Comparison of ENCODE assay signal across 15 cellular contexts in genomic region chr7:21620054-21620453, GRCh38.
DNase-seq lines count a peak whose midpoint lies in the region; ATAC-seq and TF ChIP-seq lines count a peak whose summit lies in the region.
"Had no signal": no experiment of that assay in that cellular context is flagged by ENCODE, and none has a peak within 500 bp of the region (broad histone marks: within the 10 kb centered on the region; RNA-seq: fewer than 3 reads in every experiment).

No MANE protein-coding gene starts in this region.

- H2BK5ac ChIP-seq in mesenchymal stem cell (ENCODE audit: low read depth, low read length, poor library complexity, severe bottlenecking): no peak overlapping the region

- WGBS in SK-N-SH (ENCODE audit: low lambda C conversion rate): 25% methylated on average over 2 of the region's 2 CpGs
- WGBS in mesenchymal stem cell: 58% methylated on average over 2 of the region's 2 CpGs

- H3K18ac ChIP-seq in mesenchymal stem cell (ENCODE audit: low read depth in 1 of 2, low read length in 2 of 2): no peak overlapping the region

- TF ChIP-seq RAD21 in SK-N-SH (IDR thresholded peaks at IDR 0.05; ENCODE audit: low read length): no peak

- H3K79me2 ChIP-seq in SK-N-SH (ENCODE audit: insufficient read depth): no peaks in the 10 kb centered on the region

- ATAC-seq in SK-N-SH treated with all-trans-retinoic acid at 6 μM for 48 hours: no peak

- no peak for TF ChIP-seq CTCF in SK-N-SH (IDR thresholded peaks at IDR 0.05)

- no peak overlapping the region for H2BK12ac ChIP-seq in mesenchymal stem cell (ENCODE audit: low read length in 2 of 2)

- H3K27me3 ChIP-seq in SK-N-SH (ENCODE audit: insufficient read depth): no peaks in the 10 kb centered on the region
- H3K27me3 ChIP-seq in SJSA1 (replicated peaks): no peaks in the 10 kb centered on the region
- no peaks in the 10 kb centered on the region for H3K27me3 ChIP-seq in mesenchymal stem cell (ENCODE audit: control insufficient read depth in 1 of 2, insufficient read depth in 1 of 2, low read length in 2 of 2)

- no peak overlapping the region for H2AK5ac ChIP-seq in mesenchymal stem cell (ENCODE audit: low read length, severe bottlenecking)

- POLR2A ChIA-PET in SK-N-SH (lab: Yijun Ruan, JAX): no interaction called here

- H3K4me2 ChIP-seq in SK-N-SH (no peak overlapping the region), mesenchymal stem cell (ENCODE audit: low read length, poor library complexity, severe bottlenecking) (no peak overlapping the region)

- H2BK15ac ChIP-seq in mesenchymal stem cell (ENCODE audit: low read depth, poor library complexity, severe bottlenecking): no peak overlapping the region

- H3K9me3 ChIP-seq in SK-N-SH: no peaks in the 10 kb centered on the region
- H3K9me3 ChIP-seq in SJSA1 (replicated peaks): no peaks in the 10 kb centered on the region
- H3K9me3 ChIP-seq in mesenchymal stem cell (ENCODE audit: control insufficient read depth, low read length): no peaks in the 10 kb centered on the region
- H3K9me3 ChIP-seq: HAP-1 had no signal

- no peak for DNase-seq in SK-N-SH
- DNase-seq in HCEC 1CT: peak; percentile 68
- peak in 1 of 2 experiments; percentile 46 for DNase-seq in SJSA1 (ENCODE audit: low read depth in 1 of 2, low spot score in 2 of 2)
- peak; percentile 33 for DNase-seq in mesenchymal stem cell
- no peak for DNase-seq in posterior vena cava (ENCODE audit: low spot score)
- DNase-seq in stimulated activated CD4-positive, alpha-beta T cell treated with anti-CD3 and anti-CD28 coated beads, Interleukin-4, amount 100 ng/mL, for 4 hours: no peak
- no peak for DNase-seq in NCI-H446 treated with DMSO at 0.1 percent for 48 hours (lab: John Stamatoyannopoulos, UW)
- DNase-seq: C1 segment of cervical spinal cord; CD4-positive, alpha-beta T cell; COR-L47; DMS153; DMS79 treated with DMSO at 0.1 percent for 48 hours had no signal

- H3F3A ChIP-seq in SK-N-SH (replicated peaks; ENCODE audit: insufficient read depth): peaks cover 13% of the 10 kb centered on the region

- H3K27ac ChIP-seq in SK-N-SH (ENCODE audit: low read depth in 2 of 2, low read length in 1 of 2) (no peak overlapping the region), SJSA1 (peak overlapping the region; percentile 99), mesenchymal stem cell (ENCODE audit: low read length, poor library complexity, severe bottlenecking) (no peak overlapping the region)
- H3K27ac ChIP-seq: 22Rv1 had no signal

- H3K14ac ChIP-seq in mesenchymal stem cell (ENCODE audit: low read length in 2 of 2): no peak overlapping the region

- H4K91ac ChIP-seq in mesenchymal stem cell (ENCODE audit: low read length): no peak overlapping the region

- no peaks in the 10 kb centered on the region for H3K9me2 ChIP-seq in SK-N-SH

- H2AFZ ChIP-seq in SK-N-SH (ENCODE audit: low read depth): no peak overlapping the region
- no peak overlapping the region for H2AFZ ChIP-seq in mesenchymal stem cell (ENCODE audit: low read depth, low read length)

- H3K4me3 ChIP-seq in SK-N-SH (ENCODE audit: low read depth in 2 of 2, low read length in 1 of 2): no peak overlapping the region
- no peak overlapping the region for H3K4me3 ChIP-seq in SJSA1
- no peak overlapping the region for H3K4me3 ChIP-seq in mesenchymal stem cell (ENCODE audit: insufficient read depth in 1 of 2, low read depth in 1 of 2, low read length in 2 of 2)
- H3K4me3 ChIP-seq: HAP-1 had no signal

- no peak for TF ChIP-seq EP300 in SK-N-SH (IDR thresholded peaks at IDR 0.05; ENCODE audit: borderline replicate concordance in 1 of 2, low read depth in 1 of 2, low read length in 1 of 2)

- H3K23ac ChIP-seq in mesenchymal stem cell (ENCODE audit: low read length in 2 of 2): no peak overlapping the region

- H3K4me1 ChIP-seq in SK-N-SH (ENCODE audit: control insufficient read depth in 1 of 2, insufficient read depth in 2 of 2, low read depth in 1 of 2, low read length in 1 of 2) (0 out of 4 replicates have a peak, but pooled peaks cover 0 to 7% of the 10 kb centered on the region in 2 experiments), SJSA1 (replicated peaks) (peaks cover 46% of the 10 kb centered on the region), mesenchymal stem cell (ENCODE audit: control insufficient read depth, insufficient read depth, low read depth, low read length) (no peaks in the 10 kb centered on the region)
- H3K4me1 ChIP-seq: HAP-1 had no signal

- H3K9ac ChIP-seq in SK-N-SH (no peak overlapping the region), mesenchymal stem cell (ENCODE audit: low read length) (no peak overlapping the region)

- H3K36me3 ChIP-seq in SK-N-SH (replicated peaks in 1 of 2; ENCODE audit: control insufficient read depth in 1 of 2, insufficient read depth in 2 of 2, low read length in 1 of 2) (no peaks in the 10 kb centered on the region), SJSA1 (no peaks in the 10 kb centered on the region), mesenchymal stem cell (ENCODE audit: control insufficient read depth in 1 of 2, insufficient read depth in 2 of 2, low read depth in 1 of 2, low read length in 2 of 2) (no peaks in the 10 kb centered on the region)
- H3K36me3 ChIP-seq: HAP-1 had no signal

- H2BK120ac ChIP-seq in mesenchymal stem cell (ENCODE audit: low read depth, low read length): no peak overlapping the region

- H3K4ac ChIP-seq in mesenchymal stem cell (ENCODE audit: low read depth in 1 of 2, low read length in 2 of 2): no peak overlapping the region

- no peak overlapping the region for H4K8ac ChIP-seq in mesenchymal stem cell (ENCODE audit: low read length)

- intact Hi-C loops in posterior vena cava (cut with DNase I): no loop called here

- H3K79me1 ChIP-seq in mesenchymal stem cell (replicated peaks; ENCODE audit: low read length, poor library complexity, severe bottlenecking): no peaks in the 10 kb centered on the region

- CTCF ChIA-PET in SK-N-SH (lab: Yijun Ruan, JAX): no interaction called here

- H4K20me1 ChIP-seq in SK-N-SH (ENCODE audit: insufficient read depth): no peaks in the 10 kb centered on the region

TF ChIP-seq in SK-N-SH treated with all-trans-retinoic acid at 6 μM for 48 hours, 23 proteins besides CTCF, POLR2A, EP300 and RAD21:
- TF ChIP-seq PPARA (CRISPR knock-in tag; IDR thresholded peaks at IDR 0.05; ENCODE audit: borderline replicate concordance): no peak
- TF ChIP-seq ISL1 (CRISPR knock-in tag; IDR thresholded peaks at IDR 0.05): peak; percentile 84

TF ChIP-seq in SK-N-SH, 30 proteins besides CTCF, POLR2A, EP300 and RAD21 (continues in another document):
- TF ChIP-seq, protein P1, sequence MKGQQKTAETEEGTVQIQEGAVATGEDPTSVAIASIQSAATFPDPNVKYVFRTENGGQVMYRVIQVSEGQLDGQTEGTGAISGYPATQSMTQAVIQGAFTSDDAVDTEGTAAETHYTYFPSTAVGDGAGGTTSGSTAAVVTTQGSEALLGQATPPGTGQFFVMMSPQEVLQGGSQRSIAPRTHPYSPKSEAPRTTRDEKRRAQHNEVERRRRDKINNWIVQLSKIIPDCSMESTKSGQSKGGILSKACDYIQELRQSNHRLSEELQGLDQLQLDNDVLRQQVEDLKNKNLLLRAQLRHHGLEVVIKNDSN (IDR thresholded peaks at IDR 0.05; ENCODE audit: borderline replicate concordance, low read depth): no peak
- TF ChIP-seq RXRA (IDR thresholded peaks at IDR 0.05; ENCODE audit: borderline replicate concordance, low read depth): no peak
- TF ChIP-seq, protein P2, sequence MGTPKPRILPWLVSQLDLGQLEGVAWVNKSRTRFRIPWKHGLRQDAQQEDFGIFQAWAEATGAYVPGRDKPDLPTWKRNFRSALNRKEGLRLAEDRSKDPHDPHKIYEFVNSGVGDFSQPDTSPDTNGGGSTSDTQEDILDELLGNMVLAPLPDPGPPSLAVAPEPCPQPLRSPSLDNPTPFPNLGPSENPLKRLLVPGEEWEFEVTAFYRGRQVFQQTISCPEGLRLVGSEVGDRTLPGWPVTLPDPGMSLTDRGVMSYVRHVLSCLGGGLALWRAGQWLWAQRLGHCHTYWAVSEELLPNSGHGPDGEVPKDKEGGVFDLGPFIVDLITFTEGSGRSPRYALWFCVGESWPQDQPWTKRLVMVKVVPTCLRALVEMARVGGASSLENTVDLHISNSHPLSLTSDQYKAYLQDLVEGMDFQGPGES (IDR thresholded peaks at IDR 0.05; ENCODE audit: low read depth, low read length): no peak
- no peak for TF ChIP-seq NRF1 (IDR thresholded peaks at IDR 0.05; ENCODE audit: low read depth, low read length)
- TF ChIP-seq ELF1 (IDR thresholded peaks at IDR 0.05): no peak
- no peak for TF ChIP-seq RFX5 (IDR thresholded peaks at IDR 0.05; ENCODE audit: low read length)
- no peak for TF ChIP-seq MEF2A (IDR thresholded peaks at IDR 0.05; ENCODE audit: borderline replicate concordance, low read depth)
- no peak for TF ChIP-seq CHD2 (IDR thresholded peaks at IDR 0.05; ENCODE audit: low read length, partially characterized antibody)
- no peak for TF ChIP-seq RCOR1 (IDR thresholded peaks at IDR 0.05; ENCODE audit: low read length)
- no peak for TF ChIP-seq TCF12 (IDR thresholded peaks at IDR 0.05)
- TF ChIP-seq NFIC (IDR thresholded peaks at IDR 0.05; ENCODE audit: borderline replicate concordance): no peak
- TF ChIP-seq POLR2AphosphoS5 (IDR thresholded peaks at IDR 0.05; ENCODE audit: low read depth, low read length): no peak
- no peak for TF ChIP-seq TEAD4 (IDR thresholded peaks at IDR 0.05; ENCODE audit: borderline replicate concordance, insufficient read depth)
- TF ChIP-seq GATA2 (CRISPR knock-in tag; IDR thresholded peaks at IDR 0.05): no peak
- no peak for TF ChIP-seq FOXM1 (IDR thresholded peaks at IDR 0.05; ENCODE audit: low read depth)

Comparison
In these comparisons a context has a peak if more than half of its experiments do, and no peak if none do; other contexts are left out.
1. DNase-seq: peak in HCEC 1CT (single experiment) and mesenchymal stem cell (single experiment); none in SK-N-SH (single experiment), posterior vena cava (single experiment), stimulated activated CD4-positive, alpha-beta T cell treated with anti-CD3 and anti-CD28 coated beads, Interleukin-4, amount 100 ng/mL, for 4 hours (0 of 2) and NCI-H446 treated with DMSO at 0.1 percent for 48 hours (single experiment).